In the genomic region with DNA sequence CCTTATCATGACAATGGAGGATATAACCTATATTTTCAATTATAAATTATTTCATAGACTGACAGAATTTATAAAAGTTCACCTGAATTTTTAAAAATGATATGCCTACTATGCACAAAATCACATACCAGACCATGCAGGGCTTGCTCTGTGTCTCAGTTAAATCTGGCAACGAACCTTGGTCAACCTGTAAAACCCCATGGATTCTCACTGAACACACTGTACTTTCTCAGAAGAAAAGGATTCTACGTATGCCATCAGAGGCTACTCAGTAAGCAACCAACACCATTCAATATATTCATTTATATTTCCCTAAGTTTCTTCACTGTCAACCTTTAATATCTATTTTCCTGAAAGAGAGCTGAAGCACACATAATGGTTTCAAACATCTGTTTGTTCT, we compare ENCODE assay signal across 33 cellular contexts. TPM values are rescaled to one million over a fixed set of nuclear protein-coding genes. Genes with fewer than 3 reads are reported as not detected.
DNase-seq lines count a peak whose midpoint lies in the region; TF ChIP-seq lines count a peak whose summit lies in the region.
"Had no signal": no experiment of that assay in that cellular context is flagged by ENCODE, and none has a peak within 500 bp of the region (broad histone marks: within the 10 kb centered on the region; RNA-seq: fewer than 3 reads in every experiment).

No MANE protein-coding gene starts in this region.

- no peak overlapping the region for H3K4me3 Mint-ChIP-seq in activated naive CD8-positive, alpha-beta T cell treated with anti-CD3 and anti-CD28 coated beads for 36 hours
- H3K4me3 Mint-ChIP-seq: B cell; CD14-positive monocyte; CD4-positive, alpha-beta memory T cell; CD4-positive, alpha-beta T cell; CD4-positive, CD25-positive, alpha-beta regulatory T cell; CD8-positive, alpha-beta memory T cell; CD8-positive, alpha-beta T cell had no signal

- in situ Hi-C loops in G401 (cut with HindIII; ENCODE audit: low sequenced_read_pairs) = no loop called here

- H3K27me3 ChIP-seq in vagina = no peaks in the 10 kb centered on the region
- H3K27me3 ChIP-seq: BE2C; BLaER1; BLaER1 treated with 17β-estradiol and CSF1 and Interleukin-3, amounts not matched to agents 10 nM and 100 nM had no signal

- no peaks in the 10 kb centered on the region for H3K27me3 Mint-ChIP-seq in activated naive CD8-positive, alpha-beta T cell treated with anti-CD3 and anti-CD28 coated beads for 36 hours
- H3K27me3 Mint-ChIP-seq: B cell; CD4-positive, alpha-beta memory T cell; CD4-positive, alpha-beta T cell; CD4-positive, CD25-positive, alpha-beta regulatory T cell; CD8-positive, alpha-beta memory T cell had no signal

- H3K36me3 Mint-ChIP-seq in activated naive CD8-positive, alpha-beta T cell treated with anti-CD3 and anti-CD28 coated beads for 36 hours = no peaks in the 10 kb centered on the region
- H3K36me3 Mint-ChIP-seq: CD14-positive monocyte; CD4-positive, alpha-beta memory T cell; CD4-positive, CD25-positive, alpha-beta regulatory T cell; CD8-positive, alpha-beta memory T cell; CD8-positive, alpha-beta T cell had no signal

- H3K4me3 ChIP-seq in vagina = no peak overlapping the region
- H3K4me3 ChIP-seq: A549; BLaER1; BLaER1 treated with 17β-estradiol and CSF1 and Interleukin-3, amounts not matched to agents 10 nM and 100 nM had no signal

- no peaks in the 10 kb centered on the region for H3K9me3 ChIP-seq in vagina
- H3K9me3 ChIP-seq: A549; BE2C; BLaER1; BLaER1 treated with 17β-estradiol and CSF1 and Interleukin-3, amounts not matched to agents 10 nM and 100 nM; Caco-2 had no signal

- no peaks in the 10 kb centered on the region for H3K4me1 ChIP-seq in vagina
- H3K4me1 ChIP-seq: A549; BE2C; BLaER1; BLaER1 treated with 17β-estradiol and CSF1 and Interleukin-3, amounts not matched to agents 10 nM and 100 nM; Caco-2 had no signal

- TF ChIP-seq POLR2A in vagina (IDR thresholded peaks at IDR 0.05) = no peak

- H3K4me1 Mint-ChIP-seq in activated naive CD8-positive, alpha-beta T cell treated with anti-CD3 and anti-CD28 coated beads for 36 hours = no peaks in the 10 kb centered on the region
- H3K4me1 Mint-ChIP-seq: B cell; CD14-positive monocyte; CD4-positive, alpha-beta memory T cell; CD4-positive, CD25-positive, alpha-beta regulatory T cell; CD8-positive, alpha-beta memory T cell had no signal

- TF ChIP-seq CTCF in VCaP (conservative IDR thresholded peaks at IDR 0.05) (no peak), vagina (IDR thresholded peaks at IDR 0.05) (no peak)

- no peaks in the 10 kb centered on the region for H3K9me3 Mint-ChIP-seq in activated naive CD8-positive, alpha-beta T cell treated with anti-CD3 and anti-CD28 coated beads for 36 hours
- H3K9me3 Mint-ChIP-seq: CD4-positive, alpha-beta T cell had no signal

- intact Hi-C loops in vagina (cut with DNase I) = no loop called here

- H3K27ac Mint-ChIP-seq in activated naive CD8-positive, alpha-beta T cell treated with anti-CD3 and anti-CD28 coated beads for 36 hours = no peak overlapping the region
- H3K27ac Mint-ChIP-seq: B cell; CD14-positive monocyte; CD4-positive, alpha-beta memory T cell; CD4-positive, alpha-beta T cell; CD4-positive, CD25-positive, alpha-beta regulatory T cell; CD8-positive, alpha-beta memory T cell; CD8-positive, alpha-beta T cell had no signal

- DNase-seq in G401 (ENCODE audit: low spot score) = peak; percentile 61
- peak; percentile 60 for DNase-seq in NCI-H69 (lab: John Stamatoyannopoulos, UW)
- DNase-seq in cerebellar cortex (ENCODE audit: low spot score) = peak; percentile 53
- DNase-seq in NCI-H1694 (lab: John Stamatoyannopoulos, UW) = no peak
- DNase-seq in activated naive CD8-positive, alpha-beta T cell treated with anti-CD3 and anti-CD28 coated beads for 36 hours = no peak
- no peak for DNase-seq in activated effector memory CD4-positive, alpha-beta T cell treated with anti-CD3 and anti-CD28 coated beads, Interleukin-2, amount 50 U/mL, for 16 hours
- DNase-seq in vagina (ENCODE audit: extremely low spot score in 2 of 2) = no peak
- DNase-seq: 8988T; ACHN; AML-193; BE2C; Caco-2; Calu3; CD4-positive, alpha-beta memory T cell; CD4-positive, alpha-beta T cell; CD4-positive, CD25-positive, alpha-beta regulatory T cell; CD8-positive, alpha-beta memory T cell; CD8-positive, alpha-beta T cell; DMS 273 treated with DMSO at 0.1 percent for 48 hours; DMS79; DMS79 treated with DMSO at 0.1 percent for 48 hours; DND-41; EL had no signal

- H3K27ac ChIP-seq in VCaP (peak overlapping the region; percentile 57), vagina (no peak overlapping the region)
- H3K27ac ChIP-seq: 22Rv1; A549; BLaER1; BLaER1 treated with 17β-estradiol and CSF1 and Interleukin-3, amounts not matched to agents 10 nM and 100 nM; C4-2B had no signal

- no peaks in the 10 kb centered on the region for H3K36me3 ChIP-seq in vagina
- H3K36me3 ChIP-seq: BE2C; BLaER1; BLaER1 treated with 17β-estradiol and CSF1 and Interleukin-3, amounts not matched to agents 10 nM and 100 nM had no signal

RNA-seq across cellular contexts. Expression of a gene that starts 52.4 kb away (rescaled TPM):
- total RNA-seq in G401 (2014; rRNA removed; shearing (Covaris generic)) = not detected in 2 replicates
- not detected for total RNA-seq in activated naive CD8-positive, alpha-beta T cell treated with anti-CD3 and anti-CD28 coated beads for 36 hours
- total RNA-seq in vagina = 9.8 TPM
- total RNA-seq: A172; A673; B cell; Caco-2; Calu3; CD4-positive, alpha-beta memory T cell; CD4-positive, alpha-beta T cell; CD4-positive, CD25-positive, alpha-beta regulatory T cell; CD8-positive, alpha-beta memory T cell; CD8-positive, alpha-beta T cell had no signal

Comparison
In these comparisons a context has a peak if more than half of its experiments do, and no peak if none do; other contexts are left out.
1. DNase-seq: peak in G401 (single experiment), NCI-H69 (single experiment) and cerebellar cortex (single experiment); none in NCI-H1694 (single experiment), activated naive CD8-positive, alpha-beta T cell treated with anti-CD3 and anti-CD28 coated beads for 36 hours (single experiment), activated effector memory CD4-positive, alpha-beta T cell treated with anti-CD3 and anti-CD28 coated beads, Interleukin-2, amount 50 U/mL, for 16 hours (single experiment) and vagina (0 of 2).